17 cellular contexts compared by ENCODE assay signal in genomic region chr9:18771736-18772135, GRCh38.
DNase-seq lines count a peak whose midpoint lies in the region; ATAC-seq and TF ChIP-seq lines count a peak whose summit lies in the region.
"Had no signal": no experiment of that assay in that cellular context is flagged by ENCODE, and none has a peak within 500 bp of the region (broad histone marks: within the 10 kb centered on the region; RNA-seq: fewer than 3 reads in every experiment).

No MANE protein-coding gene starts in this region.

- H3K36me3 Mint-ChIP-seq in nephron (ENCODE audit: low read depth), result peaks cover 23% of the 10 kb centered on the region
- H3K36me3 Mint-ChIP-seq: CD4-positive, alpha-beta memory T cell had no signal

- no peaks in the 10 kb centered on the region for H3K9me3 Mint-ChIP-seq in nephron
- H3K9me3 Mint-ChIP-seq: CD4-positive, alpha-beta memory T cell had no signal

- no peak for TF ChIP-seq CTCF in fibroblast of the aortic adventitia (IDR thresholded peaks at IDR 0.05; ENCODE audit: insufficient read depth, low read length)
- no peak for TF ChIP-seq CTCF in nephron (IDR thresholded peaks at IDR 0.05; ENCODE audit: unreplicated experiment in 3 of 3)

- ATAC-seq in HG03039 (IDR thresholded peaks at IDR 0.05; ENCODE audit: unreplicated experiment), result no peak
- ATAC-seq: GM12878 had no signal

- peak; percentile 15 for DNase-seq in amniotic epithelial cell (ENCODE audit: low read depth)
- DNase-seq in fibroblast of the aortic adventitia (ENCODE audit: low read depth), result peak; percentile 27
- DNase-seq in NCI-H526 (lab: John Stamatoyannopoulos, UW), result no peak
- no peak for DNase-seq in stimulated activated CD4-positive, alpha-beta T cell treated with anti-CD3 and anti-CD28 coated beads, Interleukin-4, amount 100 ng/mL, for 4 hours
- DNase-seq: C1 segment of cervical spinal cord; Caco-2; CD4-positive, alpha-beta memory T cell; DMS 273 treated with DMSO at 0.1 percent for 48 hours; DMS79; EL; GDM1; GM23248; H7; HCEC 1CT had no signal

- H3K27ac Mint-ChIP-seq in nephron, result peak overlapping the region; percentile 46 to 96 (median 92)
- H3K27ac Mint-ChIP-seq: CD4-positive, alpha-beta memory T cell had no signal

- H3K4me3 ChIP-seq in fibroblast of the aortic adventitia (ENCODE audit: low read depth, low read length), result no peak overlapping the region
- H3K4me3 ChIP-seq: GM12878, GM23248 had no signal

- H3K4me3 Mint-ChIP-seq in nephron, result no peak overlapping the region
- H3K4me3 Mint-ChIP-seq: CD4-positive, alpha-beta memory T cell had no signal

- H3K27me3 Mint-ChIP-seq in nephron (ENCODE audit: low read depth), result no peaks in the 10 kb centered on the region

- peaks cover 56% of the 10 kb centered on the region for H3K4me1 Mint-ChIP-seq in nephron
- H3K4me1 Mint-ChIP-seq: CD4-positive, alpha-beta memory T cell had no signal

Comparison
In these comparisons a context has a peak if more than half of its experiments do, and no peak if none do; other contexts are left out.
1. DNase-seq: peak in amniotic epithelial cell (single experiment) and fibroblast of the aortic adventitia (single experiment); none in NCI-H526 (0 of 2) and stimulated activated CD4-positive, alpha-beta T cell treated with anti-CD3 and anti-CD28 coated beads, Interleukin-4, amount 100 ng/mL, for 4 hours (0 of 2).